23 cellular contexts compared by ENCODE assay signal in genomic region chr1:160226623-160227022, GRCh38. TPM values are rescaled to one million over a fixed set of nuclear protein-coding genes. Genes with fewer than 3 reads are reported as not detected.
DNase-seq lines count a peak whose midpoint lies in the region; ATAC-seq and TF ChIP-seq lines count a peak whose summit lies in the region.
"Had no signal": no experiment of that assay in that cellular context is flagged by ENCODE, and none has a peak within 500 bp of the region (broad histone marks: within the 10 kb centered on the region; RNA-seq: fewer than 3 reads in every experiment).

No MANE protein-coding gene starts in this region.

- peak; percentile 80 for ATAC-seq in GM19452 (IDR thresholded peaks at IDR 0.05; ENCODE audit: unreplicated experiment)
- peak; percentile 29 for ATAC-seq in activated T-helper 17 cell treated with anti-CD3 and anti-CD28 coated beads, Interleukin-2, amount 50 U/mL, for 72 hours (replicated peaks)
- no peak for ATAC-seq in GM21737 (IDR thresholded peaks at IDR 0.05; ENCODE audit: unreplicated experiment)
- ATAC-seq: A549 had no signal

- H3K27ac Mint-ChIP-seq in activated T-helper 17 cell treated with anti-CD3 and anti-CD28 coated beads, Interleukin-2, amount 50 U/mL, for 72 hours, result no peak overlapping the region
- H3K27ac Mint-ChIP-seq: H9 had no signal

- no peaks in the 10 kb centered on the region for H3K4me1 Mint-ChIP-seq in activated T-helper 17 cell treated with anti-CD3 and anti-CD28 coated beads, Interleukin-2, amount 50 U/mL, for 72 hours
- H3K4me1 Mint-ChIP-seq: CD4-positive, alpha-beta memory T cell; H9 had no signal

- no peak overlapping the region for H4K91ac ChIP-seq in mesenchymal stem cell (ENCODE audit: low read length)

- no peak overlapping the region for H3K14ac ChIP-seq in mesenchymal stem cell (ENCODE audit: low read length in 2 of 2)

- H3K4ac ChIP-seq in mesenchymal stem cell (ENCODE audit: low read depth in 1 of 2, low read length in 2 of 2), result no peak overlapping the region

- H3K27me3 ChIP-seq in left ventricle myocardium inferior (ENCODE audit: low read depth) (no peaks in the 10 kb centered on the region), right atrium auricular region (no peaks in the 10 kb centered on the region), mesenchymal stem cell (ENCODE audit: control insufficient read depth in 1 of 2, insufficient read depth in 1 of 2, low read length in 2 of 2) (no peaks in the 10 kb centered on the region)
- H3K27me3 ChIP-seq: BLaER1 had no signal

- no peak overlapping the region for H3K4me3 Mint-ChIP-seq in activated T-helper 17 cell treated with anti-CD3 and anti-CD28 coated beads, Interleukin-2, amount 50 U/mL, for 72 hours
- H3K4me3 Mint-ChIP-seq: CD4-positive, alpha-beta memory T cell; H9 had no signal

- H3K18ac ChIP-seq in mesenchymal stem cell (ENCODE audit: low read depth in 1 of 2, low read length in 2 of 2), result no peak overlapping the region

- intact Hi-C loops in left ventricle myocardium inferior (cut with micrococcal nuclease), result no loop called here

- no peak overlapping the region for H3K4me2 ChIP-seq in mesenchymal stem cell (ENCODE audit: low read length, poor library complexity, severe bottlenecking)
- H3K4me2 ChIP-seq: A549, BLaER1, SK-N-SH had no signal

- H3K9me3 ChIP-seq in left ventricle myocardium inferior (replicated peaks) (no peaks in the 10 kb centered on the region), right atrium auricular region (no peaks in the 10 kb centered on the region), mesenchymal stem cell (ENCODE audit: control insufficient read depth, low read length) (no peaks in the 10 kb centered on the region)
- H3K9me3 ChIP-seq: A549, BLaER1, SK-N-SH had no signal

- H3K27ac ChIP-seq in left ventricle myocardium inferior (replicated peaks), result peak overlapping the region; percentile 9
- H3K27ac ChIP-seq in right atrium auricular region, result no peak overlapping the region
- no peak overlapping the region for H3K27ac ChIP-seq in mesenchymal stem cell (ENCODE audit: low read length, poor library complexity, severe bottlenecking)
- H3K27ac ChIP-seq: A549, BLaER1 had no signal

- H2BK5ac ChIP-seq in mesenchymal stem cell (ENCODE audit: low read depth, low read length, poor library complexity, severe bottlenecking), result no peak overlapping the region

- H4K8ac ChIP-seq in mesenchymal stem cell (ENCODE audit: low read length), result no peak overlapping the region

- no peaks in the 10 kb centered on the region for H3K9me3 Mint-ChIP-seq in activated T-helper 17 cell treated with anti-CD3 and anti-CD28 coated beads, Interleukin-2, amount 50 U/mL, for 72 hours
- H3K9me3 Mint-ChIP-seq: CD4-positive, alpha-beta memory T cell; H9 had no signal

- H2BK120ac ChIP-seq in mesenchymal stem cell (ENCODE audit: low read depth, low read length), result no peak overlapping the region

- TF ChIP-seq CTCF in left ventricle myocardium inferior (IDR thresholded peaks at IDR 0.05; ENCODE audit: borderline replicate concordance), result no peak
- TF ChIP-seq CTCF in right atrium auricular region (IDR thresholded peaks at IDR 0.05), result no peak

- no peak overlapping the region for H2AFZ ChIP-seq in mesenchymal stem cell (ENCODE audit: low read depth, low read length)

- DNase-seq in left ventricle myocardium inferior (no peak), right atrium auricular region (ENCODE audit: low spot score) (no peak), mesenchymal stem cell (no peak), amniotic stem cell (lab: John Stamatoyannopoulos, UW) (no peak), kidney glomerular epithelial cell (lab: John Stamatoyannopoulos, UW) (no peak)
- DNase-seq: CD4-positive, alpha-beta memory T cell; DMS153; GDM1; H9; NCI-H1092 treated with DMSO at 0.1 percent for 48 hours; NCI-H2081 treated with DMSO at 0.1 percent for 48 hours; NCI-H774; SHP77 treated with DMSO at 0.1 percent for 48 hours; SK-N-SH had no signal

- H2AK5ac ChIP-seq in mesenchymal stem cell (ENCODE audit: low read length, severe bottlenecking), result no peak overlapping the region

- H3K23ac ChIP-seq in mesenchymal stem cell (ENCODE audit: low read length in 2 of 2), result no peak overlapping the region

- peaks cover 37% of the 10 kb centered on the region for H3K36me3 Mint-ChIP-seq in activated T-helper 17 cell treated with anti-CD3 and anti-CD28 coated beads, Interleukin-2, amount 50 U/mL, for 72 hours (ENCODE audit: low read depth)

- H3K4me3 ChIP-seq in left ventricle myocardium inferior, result no peak overlapping the region
- no peak overlapping the region for H3K4me3 ChIP-seq in right atrium auricular region
- no peak overlapping the region for H3K4me3 ChIP-seq in mesenchymal stem cell (ENCODE audit: insufficient read depth in 1 of 2, low read depth in 1 of 2, low read length in 2 of 2)
- H3K4me3 ChIP-seq: A549, BLaER1 had no signal

- H3K9ac ChIP-seq in mesenchymal stem cell (ENCODE audit: low read length), result no peak overlapping the region
- H3K9ac ChIP-seq: BLaER1, SK-N-SH had no signal

- H3K27me3 Mint-ChIP-seq in activated T-helper 17 cell treated with anti-CD3 and anti-CD28 coated beads, Interleukin-2, amount 50 U/mL, for 72 hours, result no peaks in the 10 kb centered on the region
- H3K27me3 Mint-ChIP-seq: CD4-positive, alpha-beta memory T cell had no signal

- H3K4me1 ChIP-seq in left ventricle myocardium inferior, result peaks cover 17% of the 10 kb centered on the region
- peaks cover 0 to 8% of the 10 kb centered on the region in 2 donors for H3K4me1 ChIP-seq in right atrium auricular region
- no peaks in the 10 kb centered on the region for H3K4me1 ChIP-seq in mesenchymal stem cell (ENCODE audit: control insufficient read depth, insufficient read depth, low read depth, low read length)
- H3K4me1 ChIP-seq: A549, BLaER1 had no signal

- WGBS in mesenchymal stem cell, result 95% methylated on average over 2 of the region's 2 CpGs

- no peak overlapping the region for H2BK15ac ChIP-seq in mesenchymal stem cell (ENCODE audit: low read depth, poor library complexity, severe bottlenecking)

- H2BK12ac ChIP-seq in mesenchymal stem cell (ENCODE audit: low read length in 2 of 2), result no peak overlapping the region

- H3K36me3 ChIP-seq in left ventricle myocardium inferior (peaks cover 99% of the 10 kb centered on the region), right atrium auricular region (peaks cover 97% of the 10 kb centered on the region), mesenchymal stem cell (ENCODE audit: control insufficient read depth in 1 of 2, insufficient read depth in 2 of 2, low read depth in 1 of 2, low read length in 2 of 2) (peaks cover 36 to 98% of the 10 kb centered on the region in 2 experiments)

- H3K79me1 ChIP-seq in mesenchymal stem cell (replicated peaks; ENCODE audit: low read length, poor library complexity, severe bottlenecking), result peaks cover 6% of the 10 kb centered on the region

RNA-seq across cellular contexts. Expression of gene PEA15, which starts 21.4 kb away (rescaled TPM):
- 280 TPM for total RNA-seq in left ventricle myocardium inferior
- 100 to 1,000 TPM in 1 of 2 donors, 10 to 100 TPM in 1; 69.2 to 144 TPM for total RNA-seq in right atrium auricular region
- 10 to 100 TPM; 48.7 to 49.4 TPM for total RNA-seq in activated T-helper 17 cell treated with anti-CD3 and anti-CD28 coated beads, Interleukin-2, amount 50 U/mL, for 72 hours
- 323 TPM for polyA plus RNA-seq in mesenchymal stem cell (2013, experiment 1 of 2)
- polyA plus RNA-seq in mesenchymal stem cell (2013, experiment 2 of 2), result 331 TPM

RNA-seq across cellular contexts. Expression of gene DCAF8, which starts 35.7 kb away (rescaled TPM):
- 162 TPM for total RNA-seq in left ventricle myocardium inferior
- 100 to 1,000 TPM; 103 to 121 TPM for total RNA-seq in right atrium auricular region
- 100 to 1,000 TPM; 126 to 175 TPM for total RNA-seq in activated T-helper 17 cell treated with anti-CD3 and anti-CD28 coated beads, Interleukin-2, amount 50 U/mL, for 72 hours
- polyA plus RNA-seq in mesenchymal stem cell (2013, experiment 1 of 2), result 57.0 TPM
- polyA plus RNA-seq in mesenchymal stem cell (2013, experiment 2 of 2), result 58.2 TPM

RNA-seq across cellular contexts. Expression of gene CASQ1, which starts 36.2 kb away (rescaled TPM):
- total RNA-seq in left ventricle myocardium inferior (39.2 TPM), right atrium auricular region (10 to 100 TPM; 10.1 to 32.3 TPM)
- total RNA-seq in activated T-helper 17 cell treated with anti-CD3 and anti-CD28 coated beads, Interleukin-2, amount 50 U/mL, for 72 hours, result not detected
- not detected for polyA plus RNA-seq in mesenchymal stem cell (2013, experiment 1 of 2)
- not detected for polyA plus RNA-seq in mesenchymal stem cell (2013, experiment 2 of 2)
- total RNA-seq: CD4-positive, alpha-beta memory T cell; Daoy; LHCN-M2; NCI-H460; OCI-LY7 had no signal
- polyA plus RNA-seq: CD4-positive, alpha-beta memory T cell had no signal

RNA-seq across cellular contexts. Expression of gene PEX19, which starts 58.3 kb away (rescaled TPM):
- total RNA-seq in left ventricle myocardium inferior (97.6 TPM), right atrium auricular region (10 to 100 TPM; 54.5 to 72.4 TPM)
- 10 to 100 TPM; 48.3 to 61.4 TPM for total RNA-seq in activated T-helper 17 cell treated with anti-CD3 and anti-CD28 coated beads, Interleukin-2, amount 50 U/mL, for 72 hours
- 25.8 TPM for polyA plus RNA-seq in mesenchymal stem cell (2013, experiment 1 of 2)
- 26.9 TPM for polyA plus RNA-seq in mesenchymal stem cell (2013, experiment 2 of 2)

Comparison
In these comparisons a context has a peak if more than half of its experiments do, and no peak if none do; other contexts are left out.
1. RNA of gene CASQ1, which starts 36.2 kb away (total RNA-seq): 39.2 TPM in left ventricle myocardium inferior (single experiment) and 10.1 to 32.3 TPM in right atrium auricular region; not detected in activated T-helper 17 cell treated with anti-CD3 and anti-CD28 coated beads, Interleukin-2, amount 50 U/mL, for 72 hours; every median in the first group is over 10 times any median in the second.